ENCODE assay signal across 20 cellular contexts in the genomic region with DNA sequence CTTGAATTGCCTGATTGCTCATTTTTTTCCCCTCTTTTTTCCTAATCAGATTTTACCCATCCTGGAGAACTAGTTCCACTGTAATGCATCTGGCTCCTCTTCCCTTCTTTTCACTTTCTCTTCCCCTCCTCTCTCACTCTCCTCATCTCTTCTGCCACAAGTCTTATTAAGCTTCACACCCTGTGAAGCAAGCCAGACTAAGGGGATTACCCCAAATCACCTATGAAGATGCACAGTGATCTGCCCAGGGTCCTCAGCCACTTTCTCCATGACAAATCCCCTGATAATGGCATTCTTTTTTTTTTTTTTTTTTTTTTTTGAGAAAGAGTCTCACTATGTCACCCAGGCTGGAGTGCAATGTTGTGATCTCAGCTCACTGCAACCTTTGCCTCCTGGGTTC. TPM values are rescaled to one million over a fixed set of nuclear protein-coding genes. Genes with fewer than 3 reads are reported as not detected.
DNase-seq lines count a peak whose midpoint lies in the region; ATAC-seq lines count a peak whose summit lies in the region.
"Had no signal": no experiment of that assay in that cellular context is flagged by ENCODE, and none has a peak within 500 bp of the region (broad histone marks: within the 10 kb centered on the region; RNA-seq: fewer than 3 reads in every experiment).

No MANE protein-coding gene starts in this region.

- CTCF ChIA-PET in T-cell (lab: Charles Lee), result interaction anchor here (0.6 to 0.7 kb wide), 4 partner anchors 10 to 803 kb away, joined by 3 to 5 read pairs (median 4); no protein-coding TSS in a partner anchor

- H3K9me3 Mint-ChIP-seq in activated naive CD4-positive, alpha-beta T cell treated with anti-CD3 and anti-CD28 coated beads, Interleukin-2, amount 50 U/mL, for 24 hours, result peaks cover 4% of the 10 kb centered on the region
- H3K9me3 Mint-ChIP-seq in T-cell, result peaks cover 3 to 4% (median 4%) of the 10 kb centered on the region in 3 donors
- H3K9me3 Mint-ChIP-seq in memory B cell, result peaks cover 4% of the 10 kb centered on the region
- peaks cover 11% of the 10 kb centered on the region for H3K9me3 Mint-ChIP-seq in activated T-helper 2 cell treated with anti-CD3 and anti-CD28 coated beads, Interferon-gamma antibody, Interleukin-2, Interleukin-4, amounts not matched to agents 10 μg/mL and 5 μg/mL and 100 μg/mL, durations not matched to agents 14 hours and 24 hours and 36 hours

- no peak overlapping the region for H3K4me3 Mint-ChIP-seq in activated naive CD4-positive, alpha-beta T cell treated with anti-CD3 and anti-CD28 coated beads, Interleukin-2, amount 50 U/mL, for 24 hours
- H3K4me3 Mint-ChIP-seq in T-cell (peak overlapping the region; percentile 42 to 75 (median 62)), memory B cell (peak overlapping the region; percentile 49)
- H3K4me3 Mint-ChIP-seq in activated T-helper 2 cell treated with anti-CD3 and anti-CD28 coated beads, Interferon-gamma antibody, Interleukin-2, Interleukin-4, amounts not matched to agents 10 μg/mL and 5 μg/mL and 100 μg/mL, durations not matched to agents 14 hours and 24 hours and 36 hours (ENCODE audit: low read depth), result no peak overlapping the region
- H3K4me3 Mint-ChIP-seq: activated CD4-positive, alpha-beta memory T cell treated with anti-CD3 and anti-CD28 coated beads, Interleukin-2, amount 10 ng/mL, durations not matched to agents 7 days and 5 days; GM23338; neural crest cell; type B pancreatic cell had no signal

- no peaks in the 10 kb centered on the region for H3K27me3 Mint-ChIP-seq in activated naive CD4-positive, alpha-beta T cell treated with anti-CD3 and anti-CD28 coated beads, Interleukin-2, amount 50 U/mL, for 24 hours
- H3K27me3 Mint-ChIP-seq in T-cell (no peaks in the 10 kb centered on the region), memory B cell (peaks cover 4% of the 10 kb centered on the region)
- peaks cover 2% of the 10 kb centered on the region for H3K27me3 Mint-ChIP-seq in activated T-helper 2 cell treated with anti-CD3 and anti-CD28 coated beads, Interferon-gamma antibody, Interleukin-2, Interleukin-4, amounts not matched to agents 10 μg/mL and 5 μg/mL and 100 μg/mL, durations not matched to agents 14 hours and 24 hours and 36 hours (ENCODE audit: low read depth)
- H3K27me3 Mint-ChIP-seq: type B pancreatic cell had no signal

- no peak for DNase-seq in activated naive CD4-positive, alpha-beta T cell (lab: John Stamatoyannopoulos, UW)
- no peak for DNase-seq in T-cell
- no peak for DNase-seq in memory B cell (ENCODE audit: low spot score in 2 of 2)
- no peak for DNase-seq in activated T-helper 2 cell treated with anti-CD3 and anti-CD28 coated beads, Interferon-gamma antibody, Interleukin-2, Interleukin-4, amounts not matched to agents 10 μg/mL and 5 μg/mL and 100 μg/mL, durations not matched to agents 14 hours and 24 hours and 36 hours (ENCODE audit: low spot score)
- no peak for DNase-seq in stimulated activated CD4-positive, alpha-beta T cell treated with anti-CD3 and anti-CD28 coated beads, Interleukin-1b, Interleukin-23, amount 100 ng/mL, for 48 hours
- DNase-seq: activated CD4-positive, alpha-beta memory T cell treated with anti-CD3 and anti-CD28 coated beads, Interleukin-2, amount 10 ng/mL, durations not matched to agents 7 days and 5 days; activated gamma-delta T cell treated with Interleukin-2 at 50 U/mL for 16 hours; DMS79 treated with DMSO at 0.1 percent for 48 hours; foreskin fibroblast; kidney glomerular epithelial cell; mesendoderm; NCI-H226; NK-92 treated with Interleukin-12 subunit alpha and Interleukin-12 subunit beta, amount 100 ng/mL, for 24 hours; spleen had no signal

- intact Hi-C loops in activated T-helper 2 cell treated with anti-CD3 and anti-CD28 coated beads, Interferon-gamma antibody, Interleukin-2, Interleukin-4, amounts not matched to agents 10 μg/mL and 5 μg/mL and 100 μg/mL, durations not matched to agents 14 hours and 24 hours and 36 hours (cut with micrococcal nuclease), result no loop called here

- POLR2A ChIA-PET in T-cell (lab: Charles Lee), result interaction anchor here in 1 of 2 donors (0.7 kb wide), 1 partner anchor 17 kb away, joined by 3 read pairs; no protein-coding TSS in a partner anchor

- H3K36me3 Mint-ChIP-seq in activated naive CD4-positive, alpha-beta T cell treated with anti-CD3 and anti-CD28 coated beads, Interleukin-2, amount 50 U/mL, for 24 hours, result peaks cover 4% of the 10 kb centered on the region
- H3K36me3 Mint-ChIP-seq in T-cell (peaks cover 12% of the 10 kb centered on the region), memory B cell (peaks cover 6% of the 10 kb centered on the region)
- peaks cover 20% of the 10 kb centered on the region for H3K36me3 Mint-ChIP-seq in activated T-helper 2 cell treated with anti-CD3 and anti-CD28 coated beads, Interferon-gamma antibody, Interleukin-2, Interleukin-4, amounts not matched to agents 10 μg/mL and 5 μg/mL and 100 μg/mL, durations not matched to agents 14 hours and 24 hours and 36 hours (ENCODE audit: low read depth)

- H3K27ac Mint-ChIP-seq in activated naive CD4-positive, alpha-beta T cell treated with anti-CD3 and anti-CD28 coated beads, Interleukin-2, amount 50 U/mL, for 24 hours, result peak overlapping the region; percentile 33
- peak overlapping the region; percentile 95 to 96 for H3K27ac Mint-ChIP-seq in T-cell
- no peak overlapping the region for H3K27ac Mint-ChIP-seq in memory B cell
- H3K27ac Mint-ChIP-seq in activated T-helper 2 cell treated with anti-CD3 and anti-CD28 coated beads, Interferon-gamma antibody, Interleukin-2, Interleukin-4, amounts not matched to agents 10 μg/mL and 5 μg/mL and 100 μg/mL, durations not matched to agents 14 hours and 24 hours and 36 hours, result no peak overlapping the region
- H3K27ac Mint-ChIP-seq: activated CD4-positive, alpha-beta memory T cell treated with anti-CD3 and anti-CD28 coated beads, Interleukin-2, amount 10 ng/mL, durations not matched to agents 7 days and 5 days; GM23338; type B pancreatic cell had no signal

- peak in 1 of 4 experiments; percentile 41 for ATAC-seq in T-cell (replicated peaks in 1 of 4)
- no peak for ATAC-seq in memory B cell (ENCODE audit: low read depth)
- no peak for ATAC-seq in HG03175 (IDR thresholded peaks at IDR 0.05; ENCODE audit: unreplicated experiment)
- no peak for ATAC-seq in HG03432 (IDR thresholded peaks at IDR 0.05; ENCODE audit: unreplicated experiment)
- ATAC-seq: GM23338 had no signal

- H3K4me1 Mint-ChIP-seq in activated naive CD4-positive, alpha-beta T cell treated with anti-CD3 and anti-CD28 coated beads, Interleukin-2, amount 50 U/mL, for 24 hours, result peaks cover 81% of the 10 kb centered on the region
- peaks cover 78 to 87% (median 83%) of the 10 kb centered on the region in 3 donors for H3K4me1 Mint-ChIP-seq in T-cell
- peaks cover 5% of the 10 kb centered on the region for H3K4me1 Mint-ChIP-seq in memory B cell
- H3K4me1 Mint-ChIP-seq in activated T-helper 2 cell treated with anti-CD3 and anti-CD28 coated beads, Interferon-gamma antibody, Interleukin-2, Interleukin-4, amounts not matched to agents 10 μg/mL and 5 μg/mL and 100 μg/mL, durations not matched to agents 14 hours and 24 hours and 36 hours (ENCODE audit: low read depth), result peaks cover 36% of the 10 kb centered on the region
- H3K4me1 Mint-ChIP-seq: GM23338 had no signal

RNA-seq across cellular contexts. Expression of a gene that starts 11.2 kb away (rescaled TPM):
- total RNA-seq in T-cell, result 10 to 100 TPM; 29.7 to 44.0 (median 36.8) TPM
- total RNA-seq in activated T-helper 2 cell treated with anti-CD3 and anti-CD28 coated beads, Interferon-gamma antibody, Interleukin-2, Interleukin-4, amounts not matched to agents 10 μg/mL and 5 μg/mL and 100 μg/mL, durations not matched to agents 14 hours and 24 hours and 36 hours, result 19.3 and 20.1 TPM in 2 replicates

Comparison
In these comparisons a context has a peak if more than half of its experiments do, and no peak if none do; other contexts are left out.
1. H3K27ac Mint-ChIP-seq: peak in activated naive CD4-positive, alpha-beta T cell treated with anti-CD3 and anti-CD28 coated beads, Interleukin-2, amount 50 U/mL, for 24 hours (single experiment) and T-cell (2 of 2); none in memory B cell (single experiment) and activated T-helper 2 cell treated with anti-CD3 and anti-CD28 coated beads, Interferon-gamma antibody, Interleukin-2, Interleukin-4, amounts not matched to agents 10 μg/mL and 5 μg/mL and 100 μg/mL, durations not matched to agents 14 hours and 24 hours and 36 hours (single experiment).
2. H3K4me3 Mint-ChIP-seq: peak in T-cell (3 of 3) and memory B cell (single experiment); none in activated naive CD4-positive, alpha-beta T cell treated with anti-CD3 and anti-CD28 coated beads, Interleukin-2, amount 50 U/mL, for 24 hours (single experiment) and activated T-helper 2 cell treated with anti-CD3 and anti-CD28 coated beads, Interferon-gamma antibody, Interleukin-2, Interleukin-4, amounts not matched to agents 10 μg/mL and 5 μg/mL and 100 μg/mL, durations not matched to agents 14 hours and 24 hours and 36 hours (single experiment).